In the genomic region with DNA sequence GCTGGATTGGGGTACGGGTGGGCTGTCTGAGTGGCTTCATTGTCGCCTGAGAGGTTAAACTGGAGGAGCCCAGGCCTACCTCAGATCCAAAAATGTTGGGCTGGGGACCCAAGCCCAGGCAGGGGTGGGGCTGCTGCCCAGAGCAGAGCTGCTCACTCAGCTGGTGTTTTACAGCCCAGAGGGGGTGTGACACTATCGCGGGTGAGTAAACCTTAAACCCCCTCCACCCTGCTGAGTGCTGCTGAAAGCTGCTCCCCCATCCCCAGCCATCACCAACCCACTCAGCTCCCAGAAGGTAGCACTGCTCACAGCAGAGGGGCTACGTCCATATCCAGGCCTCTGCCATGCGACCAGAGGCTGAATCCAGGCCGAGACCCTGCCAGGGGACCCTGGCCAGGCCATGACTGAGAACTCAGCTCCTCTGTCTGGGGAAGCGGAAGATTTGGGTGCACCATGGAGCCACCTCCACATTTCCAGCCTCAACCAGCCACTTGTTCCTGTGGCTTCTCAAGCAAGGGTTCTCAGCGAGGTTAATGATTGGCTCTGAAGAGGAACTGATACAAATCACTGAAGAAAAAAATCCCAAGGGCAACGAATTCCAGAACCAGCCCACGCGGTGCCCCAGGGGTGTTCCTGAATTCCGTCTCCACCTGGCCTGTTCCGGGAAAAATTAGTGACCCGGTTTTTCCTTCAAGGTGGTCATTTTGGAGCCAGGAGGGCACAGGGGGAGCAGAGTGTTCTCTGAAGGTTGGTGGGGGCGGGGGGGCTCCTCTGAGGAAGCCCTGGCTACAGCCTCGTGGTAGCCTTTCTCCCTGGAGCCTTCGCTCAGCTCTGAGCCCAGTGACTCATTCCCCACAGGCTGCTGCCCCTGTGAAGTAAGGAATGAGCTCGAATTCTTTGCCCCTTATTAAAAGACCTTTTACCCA, we compare ENCODE assay signal across 8 cellular contexts. TPM values are rescaled to one million over a fixed set of nuclear protein-coding genes. Genes with fewer than 3 reads are reported as not detected.
DNase-seq lines count a peak whose midpoint lies in the region; ATAC-seq and TF ChIP-seq lines count a peak whose summit lies in the region.

No MANE protein-coding gene starts in this region.

- no peaks in the 10 kb centered on the region for H3K9me3 Mint-ChIP-seq in HFFc6

- H3K27me3 Mint-ChIP-seq in HFFc6 (ENCODE audit: insufficient read depth): no peaks in the 10 kb centered on the region; the same call in none of the 2 replicates

- TF ChIP-seq POLR2A in transverse colon (IDR thresholded peaks at IDR 0.05): no peak

- peak overlapping the region; percentile 88 for H3K27ac Mint-ChIP-seq in HFFc6

- TF ChIP-seq CTCF in HFFc6 (IDR thresholded peaks at IDR 0.05) (no peak), transverse colon (IDR thresholded peaks at IDR 0.05) (no peak)

- H3K36me3 ChIP-seq in adipocyte (ENCODE audit: control insufficient read depth, insufficient read depth, low read length, severe bottlenecking) (no peaks in the 10 kb centered on the region), transverse colon (no peaks in the 10 kb centered on the region)

- peak overlapping the region; percentile 66 for H3K9ac ChIP-seq in adipocyte (ENCODE audit: low read length)

- peak overlapping the region; percentile 72 for H3K4me3 Mint-ChIP-seq in HFFc6

- ATAC-seq in GM18858 (IDR thresholded peaks at IDR 0.05; ENCODE audit: unreplicated experiment): no peak

- H3K4me1 ChIP-seq in adipocyte (ENCODE audit: control insufficient read depth, insufficient read depth, low read length) (peaks cover 49% of the 10 kb centered on the region), transverse colon (peaks cover 35 to 48% (median 43%) of the 10 kb centered on the region in 4 donors)

- H3K27ac ChIP-seq in transverse colon: peak overlapping the region; percentile 80 to 88 (median 86)

- in situ Hi-C loops in transverse colon (cut with MboI; ENCODE audit: low pct_ligation_motif_present in 1 of 4, low pct_unique_long_range_greater_than_20kb in 1 of 4, low sequenced_read_pairs in 3 of 4): no loop called here

- TF ChIP-seq EP300 in transverse colon (IDR thresholded peaks at IDR 0.05; ENCODE audit: low read depth): no peak

- H3K27me3 ChIP-seq in adipocyte (replicated peaks; ENCODE audit: control insufficient read depth, insufficient read depth, low read length): no peaks in the 10 kb centered on the region
- H3K27me3 ChIP-seq in transverse colon: no peaks in the 10 kb centered on the region

- peaks cover 34% of the 10 kb centered on the region for H3K4me1 Mint-ChIP-seq in HFFc6 (ENCODE audit: low read depth)

- 42% methylated on average over 18 of the region's 19 CpGs; no CpG with 5 or more reads in 1 of the 2 donors for WGBS in transverse colon (ENCODE audit: low coverage in 1 of 2), 2 donors

- intact Hi-C loops in transverse colon (cut with DNase I; ENCODE audit: low total_unique reads): loop anchor here (10.0 kb wide), 1 partner anchor 126 kb away; a partner anchor contains a TSS

- DNase-seq in GM03348 (ENCODE audit: low spot score): peak; percentile 91
- peak; percentile 80 for DNase-seq in HFFc6
- peak; percentile 77 for DNase-seq in adipocyte (ENCODE audit: low read depth)
- peak; percentile 97 for DNase-seq in kidney glomerular epithelial cell (lab: John Stamatoyannopoulos, UW)
- peak; percentile 49 for DNase-seq in transverse colon
- no peak for DNase-seq in NCI-H1694 treated with DMSO at 0.1 percent for 48 hours (lab: John Stamatoyannopoulos, UW)
- no peak for DNase-seq in cerebellar cortex (ENCODE audit: low spot score)

- H3K36me3 Mint-ChIP-seq in HFFc6 (ENCODE audit: low read depth): no peaks in the 10 kb centered on the region

- H3K4me3 ChIP-seq in adipocyte (ENCODE audit: low read length): peak overlapping the region; percentile 49
- peak overlapping the region in 1 of 4 donors; percentile 39 for H3K4me3 ChIP-seq in transverse colon

- H3K9me3 ChIP-seq in adipocyte (ENCODE audit: control insufficient read depth, low read length): no peaks in the 10 kb centered on the region
- no peaks in the 10 kb centered on the region for H3K9me3 ChIP-seq in transverse colon

RNA-seq across cellular contexts. Expression of a gene that starts 9.4 kb away (rescaled TPM):
- total RNA-seq in HFFc6 (2021; fragmentation: NEBNext Ultra II Directional; extraction: Animal tissue kit (Norgen Biotek cat#: 25700)): 10 to 100 TPM; 13.9 to 25.0 (median 21.1) TPM
- total RNA-seq in transverse colon: 10 to 100 TPM; 65.9 to 94.6 (median 79.5) TPM

RNA-seq across cellular contexts. Expression of a gene that starts 31.3 kb away (rescaled TPM):
- total RNA-seq in HFFc6 (2021; fragmentation: NEBNext Ultra II Directional; extraction: Animal tissue kit (Norgen Biotek cat#: 25700)): 10 to 100 TPM; 20.3 to 24.0 (median 21.3) TPM
- 10 to 100 TPM; 14.5 to 24.7 (median 19.7) TPM for total RNA-seq in transverse colon

RNA-seq across cellular contexts. Expression of a gene that starts 31.4 kb away (rescaled TPM):
- total RNA-seq in HFFc6 (2021; fragmentation: NEBNext Ultra II Directional; extraction: Animal tissue kit (Norgen Biotek cat#: 25700)): 10 to 100 TPM in 2 of 6 experiments, 1 to 10 TPM in 4; 9.1 to 11.7 (median 9.6) TPM
- 10 to 100 TPM in 3 of 4 donors, 1 to 10 TPM in 1; 8.2 to 41.1 (median 21.4) TPM for total RNA-seq in transverse colon

RNA-seq across cellular contexts. Expression of a gene that starts 31.6 kb away (rescaled TPM):
- total RNA-seq in HFFc6 (2021; fragmentation: NEBNext Ultra II Directional; extraction: Animal tissue kit (Norgen Biotek cat#: 25700)): 100 to 1,000 TPM; 362 to 410 (median 386) TPM
- 100 to 1,000 TPM in 3 of 4 donors, 10 to 100 TPM in 1; 75.2 to 373 (median 245) TPM for total RNA-seq in transverse colon

RNA-seq across cellular contexts. Expression of a gene that starts 53.2 kb away (rescaled TPM):
- 10 to 100 TPM; 30.4 to 41.7 (median 36.3) TPM for total RNA-seq in HFFc6 (2021; fragmentation: NEBNext Ultra II Directional; extraction: Animal tissue kit (Norgen Biotek cat#: 25700))
- total RNA-seq in transverse colon: 100 to 1,000 TPM; 162 to 247 (median 208) TPM

Comparison
In these comparisons a context has a peak if more than half of its experiments do, and no peak if none do; other contexts are left out.
1. DNase-seq: peak in GM03348 (single experiment), HFFc6 (single experiment), adipocyte (single experiment), kidney glomerular epithelial cell (single experiment) and transverse colon (single experiment); none in NCI-H1694 treated with DMSO at 0.1 percent for 48 hours (single experiment) and cerebellar cortex (single experiment).